1 cellular context compared by ENCODE assay signal in genomic region chr5:154190652-154191304, GRCh38.
TF ChIP-seq lines count a peak whose summit lies in the region.

A gene with protein sequence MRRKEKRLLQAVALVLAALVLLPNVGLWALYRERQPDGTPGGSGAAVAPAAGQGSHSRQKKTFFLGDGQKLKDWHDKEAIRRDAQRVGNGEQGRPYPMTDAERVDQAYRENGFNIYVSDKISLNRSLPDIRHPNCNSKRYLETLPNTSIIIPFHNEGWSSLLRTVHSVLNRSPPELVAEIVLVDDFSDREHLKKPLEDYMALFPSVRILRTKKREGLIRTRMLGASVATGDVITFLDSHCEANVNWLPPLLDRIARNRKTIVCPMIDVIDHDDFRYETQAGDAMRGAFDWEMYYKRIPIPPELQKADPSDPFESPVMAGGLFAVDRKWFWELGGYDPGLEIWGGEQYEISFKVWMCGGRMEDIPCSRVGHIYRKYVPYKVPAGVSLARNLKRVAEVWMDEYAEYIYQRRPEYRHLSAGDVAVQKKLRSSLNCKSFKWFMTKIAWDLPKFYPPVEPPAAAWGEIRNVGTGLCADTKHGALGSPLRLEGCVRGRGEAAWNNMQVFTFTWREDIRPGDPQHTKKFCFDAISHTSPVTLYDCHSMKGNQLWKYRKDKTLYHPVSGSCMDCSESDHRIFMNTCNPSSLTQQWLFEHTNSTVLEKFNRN (plus strand): TSS chr5:154190733. CDS start chr5:154190867, 134 bp downstream.

TF ChIP-seq in K562, 482 proteins besides CTCF, POLR2A, EP300 and RAD21 (continued from another document and continues in another):
- TF ChIP-seq, protein P1, sequence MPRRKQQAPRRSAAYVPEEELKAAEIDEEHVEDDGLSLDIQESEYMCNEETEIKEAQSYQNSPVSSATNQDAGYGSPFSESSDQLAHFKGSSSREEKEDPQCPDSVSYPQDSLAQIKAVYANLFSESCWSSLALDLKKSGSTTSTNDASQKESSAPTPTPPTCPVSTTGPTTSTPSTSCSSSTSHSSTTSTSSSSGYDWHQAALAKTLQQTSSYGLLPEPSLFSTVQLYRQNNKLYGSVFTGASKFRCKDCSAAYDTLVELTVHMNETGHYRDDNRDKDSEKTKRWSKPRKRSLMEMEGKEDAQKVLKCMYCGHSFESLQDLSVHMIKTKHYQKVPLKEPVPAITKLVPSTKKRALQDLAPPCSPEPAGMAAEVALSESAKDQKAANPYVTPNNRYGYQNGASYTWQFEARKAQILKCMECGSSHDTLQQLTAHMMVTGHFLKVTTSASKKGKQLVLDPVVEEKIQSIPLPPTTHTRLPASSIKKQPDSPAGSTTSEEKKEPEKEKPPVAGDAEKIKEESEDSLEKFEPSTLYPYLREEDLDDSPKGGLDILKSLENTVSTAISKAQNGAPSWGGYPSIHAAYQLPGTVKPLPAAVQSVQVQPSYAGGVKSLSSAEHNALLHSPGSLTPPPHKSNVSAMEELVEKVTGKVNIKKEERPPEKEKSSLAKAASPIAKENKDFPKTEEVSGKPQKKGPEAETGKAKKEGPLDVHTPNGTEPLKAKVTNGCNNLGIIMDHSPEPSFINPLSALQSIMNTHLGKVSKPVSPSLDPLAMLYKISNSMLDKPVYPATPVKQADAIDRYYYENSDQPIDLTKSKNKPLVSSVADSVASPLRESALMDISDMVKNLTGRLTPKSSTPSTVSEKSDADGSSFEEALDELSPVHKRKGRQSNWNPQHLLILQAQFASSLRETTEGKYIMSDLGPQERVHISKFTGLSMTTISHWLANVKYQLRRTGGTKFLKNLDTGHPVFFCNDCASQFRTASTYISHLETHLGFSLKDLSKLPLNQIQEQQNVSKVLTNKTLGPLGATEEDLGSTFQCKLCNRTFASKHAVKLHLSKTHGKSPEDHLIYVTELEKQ (CRISPR knock-in tag; IDR thresholded peaks at IDR 0.05): no peak
- TF ChIP-seq CBX5 (IDR thresholded peaks at IDR 0.05; ENCODE audit: borderline replicate concordance, low read depth) (no peak), SMAD4 (CRISPR knock-in tag; conservative IDR thresholded peaks at IDR 0.05) (peak; percentile 66), RFX7 (CRISPR knock-in tag; IDR thresholded peaks at IDR 0.05) (no peak), CAMTA2 (CRISPR knock-in tag; conservative IDR thresholded peaks at IDR 0.05) (no peak), TFAP4 (CRISPR knock-in tag; IDR thresholded peaks at IDR 0.05; ENCODE audit: borderline replicate concordance) (no peak), ZNF263 (CRISPR knock-in tag; IDR thresholded peaks at IDR 0.05; ENCODE audit: borderline replicate concordance) (no peak), CTCFL (IDR thresholded peaks at IDR 0.05; ENCODE audit: borderline replicate concordance, insufficient read depth, low read depth, low read length, poor library complexity, severe bottlenecking) (peak; percentile 98), ZNF197 (CRISPR knock-in tag; IDR thresholded peaks at IDR 0.05; ENCODE audit: low read depth) (peak; percentile 18; the same call in 1 of the 2 replicates), E2F5 (CRISPR knock-in tag; IDR thresholded peaks at IDR 0.05) (no peak), ILK (tag; IDR thresholded peaks at IDR 0.05; ENCODE audit: borderline replicate concordance, low read depth) (no peak), MYC (IDR thresholded peaks at IDR 0.05; ENCODE audit: low read depth, low read length) (no peak), MYC (CRISPR knock-in tag; IDR thresholded peaks at IDR 0.05; ENCODE audit: borderline replicate concordance, low read depth) (no peak), HNRNPK (IDR thresholded peaks at IDR 0.05; ENCODE audit: low read depth, low read length, poor library complexity, severe bottlenecking) (no peak), CTBP1 (IDR thresholded peaks at IDR 0.05; ENCODE audit: borderline replicate concordance) (peak; percentile 10; the same call in 1 of the 2 replicates), NRF1 (conservative IDR thresholded peaks at IDR 0.05 in 1 of 2, IDR thresholded peaks at IDR 0.05 in 1 of 2) (no peak), GATAD2A (IDR thresholded peaks at IDR 0.05) (no peak), ATF4 (CRISPR knock-in tag; IDR thresholded peaks at IDR 0.05) (no peak), RFX1 (IDR thresholded peaks at IDR 0.05) (no peak), ZNF77 (CRISPR knock-in tag; IDR thresholded peaks at IDR 0.05) (no peak), ZNF395 (CRISPR knock-in tag; IDR thresholded peaks at IDR 0.05) (no peak), NFYB (IDR thresholded peaks at IDR 0.05; ENCODE audit: extremely low read depth, insufficient read length) (no peak)
- TF ChIP-seq, protein P2, sequence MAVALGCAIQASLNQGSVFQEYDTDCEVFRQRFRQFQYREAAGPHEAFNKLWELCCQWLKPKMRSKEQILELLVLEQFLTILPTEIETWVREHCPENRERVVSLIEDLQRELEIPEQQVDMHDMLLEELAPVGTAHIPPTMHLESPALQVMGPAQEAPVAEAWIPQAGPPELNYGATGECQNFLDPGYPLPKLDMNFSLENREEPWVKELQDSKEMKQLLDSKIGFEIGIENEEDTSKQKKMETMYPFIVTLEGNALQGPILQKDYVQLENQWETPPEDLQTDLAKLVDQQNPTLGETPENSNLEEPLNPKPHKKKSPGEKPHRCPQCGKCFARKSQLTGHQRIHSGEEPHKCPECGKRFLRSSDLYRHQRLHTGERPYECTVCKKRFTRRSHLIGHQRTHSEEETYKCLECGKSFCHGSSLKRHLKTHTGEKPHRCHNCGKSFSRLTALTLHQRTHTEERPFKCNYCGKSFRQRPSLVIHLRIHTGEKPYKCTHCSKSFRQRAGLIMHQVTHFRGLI (CRISPR knock-in tag; IDR thresholded peaks at IDR 0.05): no peak
- TF ChIP-seq, protein P3, sequence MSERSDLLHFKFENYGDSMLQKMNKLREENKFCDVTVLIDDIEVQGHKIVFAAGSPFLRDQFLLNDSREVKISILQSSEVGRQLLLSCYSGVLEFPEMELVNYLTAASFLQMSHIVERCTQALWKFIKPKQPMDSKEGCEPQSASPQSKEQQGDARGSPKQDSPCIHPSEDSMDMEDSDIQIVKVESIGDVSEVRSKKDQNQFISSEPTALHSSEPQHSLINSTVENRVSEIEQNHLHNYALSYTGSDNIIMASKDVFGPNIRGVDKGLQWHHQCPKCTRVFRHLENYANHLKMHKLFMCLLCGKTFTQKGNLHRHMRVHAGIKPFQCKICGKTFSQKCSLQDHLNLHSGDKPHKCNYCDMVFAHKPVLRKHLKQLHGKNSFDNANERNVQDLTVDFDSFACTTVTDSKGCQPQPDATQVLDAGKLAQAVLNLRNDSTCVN (CRISPR knock-in tag; IDR thresholded peaks at IDR 0.05): no peak
- TF ChIP-seq, protein P4, sequence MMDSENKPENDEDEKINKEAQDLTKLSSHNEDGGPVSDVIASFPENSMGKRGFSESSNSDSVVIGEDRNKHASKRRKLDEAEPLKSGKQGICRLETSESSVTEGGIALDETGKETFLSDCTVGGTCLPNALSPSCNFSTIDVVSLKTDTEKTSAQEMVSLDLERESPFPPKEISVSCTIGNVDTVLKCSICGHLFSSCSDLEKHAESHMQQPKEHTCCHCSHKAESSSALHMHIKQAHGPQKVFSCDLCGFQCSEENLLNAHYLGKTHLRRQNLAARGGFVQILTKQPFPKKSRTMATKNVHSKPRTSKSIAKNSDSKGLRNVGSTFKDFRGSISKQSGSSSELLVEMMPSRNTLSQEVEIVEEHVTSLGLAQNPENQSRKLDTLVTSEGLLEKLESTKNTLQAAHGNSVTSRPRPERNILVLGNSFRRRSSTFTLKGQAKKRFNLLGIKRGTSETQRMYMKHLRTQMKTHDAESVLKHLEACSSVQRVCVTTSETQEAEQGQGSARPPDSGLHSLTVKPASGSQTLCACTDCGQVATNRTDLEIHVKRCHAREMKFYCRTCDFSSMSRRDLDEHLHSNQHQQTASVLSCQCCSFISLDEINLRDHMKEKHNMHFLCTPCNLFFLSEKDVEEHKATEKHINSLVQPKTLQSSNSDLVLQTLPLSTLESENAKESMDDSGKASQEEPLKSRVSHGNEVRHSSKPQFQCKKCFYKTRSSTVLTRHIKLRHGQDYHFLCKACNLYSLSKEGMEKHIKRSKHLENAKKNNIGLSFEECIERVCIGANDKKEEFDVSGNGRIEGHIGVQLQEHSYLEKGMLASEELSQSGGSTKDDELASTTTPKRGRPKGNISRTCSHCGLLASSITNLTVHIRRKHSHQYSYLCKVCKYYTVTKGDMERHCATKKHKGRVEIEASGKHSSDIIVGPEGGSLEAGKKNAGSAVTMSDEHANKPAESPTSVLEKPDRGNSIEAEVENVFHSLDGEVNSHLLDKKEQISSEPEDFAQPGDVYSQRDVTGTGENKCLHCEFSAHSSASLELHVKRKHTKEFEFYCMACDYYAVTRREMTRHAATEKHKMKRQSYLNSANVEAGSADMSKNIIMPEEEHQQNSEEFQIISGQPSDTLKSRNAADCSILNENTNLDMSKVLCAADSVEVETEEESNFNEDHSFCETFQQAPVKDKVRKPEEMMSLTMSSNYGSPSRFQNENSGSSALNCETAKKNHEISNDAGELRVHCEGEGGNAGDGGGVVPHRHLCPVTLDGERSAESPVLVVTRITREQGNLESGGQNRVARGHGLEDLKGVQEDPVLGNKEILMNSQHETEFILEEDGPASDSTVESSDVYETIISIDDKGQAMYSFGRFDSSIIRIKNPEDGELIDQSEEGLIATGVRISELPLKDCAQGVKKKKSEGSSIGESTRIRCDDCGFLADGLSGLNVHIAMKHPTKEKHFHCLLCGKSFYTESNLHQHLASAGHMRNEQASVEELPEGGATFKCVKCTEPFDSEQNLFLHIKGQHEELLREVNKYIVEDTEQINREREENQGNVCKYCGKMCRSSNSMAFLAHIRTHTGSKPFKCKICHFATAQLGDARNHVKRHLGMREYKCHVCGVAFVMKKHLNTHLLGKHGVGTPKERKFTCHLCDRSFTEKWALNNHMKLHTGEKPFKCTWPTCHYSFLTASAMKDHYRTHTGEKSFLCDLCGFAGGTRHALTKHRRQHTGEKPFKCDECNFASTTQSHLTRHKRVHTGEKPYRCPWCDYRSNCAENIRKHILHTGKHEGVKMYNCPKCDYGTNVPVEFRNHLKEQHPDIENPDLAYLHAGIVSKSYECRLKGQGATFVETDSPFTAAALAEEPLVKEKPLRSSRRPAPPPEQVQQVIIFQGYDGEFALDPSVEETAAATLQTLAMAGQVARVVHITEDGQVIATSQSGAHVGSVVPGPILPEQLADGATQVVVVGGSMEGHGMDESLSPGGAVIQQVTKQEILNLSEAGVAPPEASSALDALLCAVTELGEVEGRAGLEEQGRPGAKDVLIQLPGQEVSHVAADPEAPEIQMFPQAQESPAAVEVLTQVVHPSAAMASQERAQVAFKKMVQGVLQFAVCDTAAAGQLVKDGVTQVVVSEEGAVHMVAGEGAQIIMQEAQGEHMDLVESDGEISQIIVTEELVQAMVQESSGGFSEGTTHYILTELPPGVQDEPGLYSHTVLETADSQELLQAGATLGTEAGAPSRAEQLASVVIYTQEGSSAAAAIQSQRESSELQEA (IDR thresholded peaks at IDR 0.05; ENCODE audit: low read depth): no peak
